1 cellular context compared by ENCODE assay signal in the genomic region with DNA sequence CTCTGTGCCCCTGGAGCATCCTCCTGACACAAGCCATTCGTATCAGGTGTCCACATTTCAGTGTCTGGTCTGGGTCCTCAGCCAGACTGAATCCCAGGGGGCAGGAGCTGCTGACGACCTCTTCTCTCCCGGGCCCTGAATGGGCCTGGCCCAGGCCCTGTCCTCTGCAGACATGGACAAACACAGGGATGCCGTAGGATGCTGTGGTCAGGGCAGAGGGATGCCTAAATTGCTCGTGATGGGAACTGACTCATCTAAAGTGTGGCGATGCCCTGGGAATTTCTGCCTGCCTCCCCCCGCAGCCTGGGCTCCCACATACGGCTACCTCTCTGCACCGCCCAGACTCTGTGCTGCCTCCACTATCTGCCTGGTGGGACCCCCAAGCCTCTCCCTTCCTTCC.
TF ChIP-seq lines count a peak whose summit lies in the region.

No MANE protein-coding gene starts in this region.

TF ChIP-seq in GM12878, 131 proteins besides CTCF, POLR2A, EP300 and RAD21:
- no peak for TF ChIP-seq IKZF1 (conservative IDR thresholded peaks at IDR 0.05)
- TF ChIP-seq SMAD1 (IDR thresholded peaks at IDR 0.05; ENCODE audit: low read depth, partially characterized antibody), result no peak
- TF ChIP-seq ASH2L (IDR thresholded peaks at IDR 0.05; ENCODE audit: borderline replicate concordance, low read depth), result no peak
- TF ChIP-seq, protein P1, sequence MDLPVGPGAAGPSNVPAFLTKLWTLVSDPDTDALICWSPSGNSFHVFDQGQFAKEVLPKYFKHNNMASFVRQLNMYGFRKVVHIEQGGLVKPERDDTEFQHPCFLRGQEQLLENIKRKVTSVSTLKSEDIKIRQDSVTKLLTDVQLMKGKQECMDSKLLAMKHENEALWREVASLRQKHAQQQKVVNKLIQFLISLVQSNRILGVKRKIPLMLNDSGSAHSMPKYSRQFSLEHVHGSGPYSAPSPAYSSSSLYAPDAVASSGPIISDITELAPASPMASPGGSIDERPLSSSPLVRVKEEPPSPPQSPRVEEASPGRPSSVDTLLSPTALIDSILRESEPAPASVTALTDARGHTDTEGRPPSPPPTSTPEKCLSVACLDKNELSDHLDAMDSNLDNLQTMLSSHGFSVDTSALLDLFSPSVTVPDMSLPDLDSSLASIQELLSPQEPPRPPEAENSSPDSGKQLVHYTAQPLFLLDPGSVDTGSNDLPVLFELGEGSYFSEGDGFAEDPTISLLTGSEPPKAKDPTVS (IDR thresholded peaks at IDR 0.05; ENCODE audit: low read depth, low read length), result no peak
- no peak for TF ChIP-seq PAX5 (IDR thresholded peaks at IDR 0.05; ENCODE audit: borderline replicate concordance, low read depth, low read length)
- TF ChIP-seq ATF7 (IDR thresholded peaks at IDR 0.05; ENCODE audit: low read depth), result no peak
- TF ChIP-seq, protein P2, sequence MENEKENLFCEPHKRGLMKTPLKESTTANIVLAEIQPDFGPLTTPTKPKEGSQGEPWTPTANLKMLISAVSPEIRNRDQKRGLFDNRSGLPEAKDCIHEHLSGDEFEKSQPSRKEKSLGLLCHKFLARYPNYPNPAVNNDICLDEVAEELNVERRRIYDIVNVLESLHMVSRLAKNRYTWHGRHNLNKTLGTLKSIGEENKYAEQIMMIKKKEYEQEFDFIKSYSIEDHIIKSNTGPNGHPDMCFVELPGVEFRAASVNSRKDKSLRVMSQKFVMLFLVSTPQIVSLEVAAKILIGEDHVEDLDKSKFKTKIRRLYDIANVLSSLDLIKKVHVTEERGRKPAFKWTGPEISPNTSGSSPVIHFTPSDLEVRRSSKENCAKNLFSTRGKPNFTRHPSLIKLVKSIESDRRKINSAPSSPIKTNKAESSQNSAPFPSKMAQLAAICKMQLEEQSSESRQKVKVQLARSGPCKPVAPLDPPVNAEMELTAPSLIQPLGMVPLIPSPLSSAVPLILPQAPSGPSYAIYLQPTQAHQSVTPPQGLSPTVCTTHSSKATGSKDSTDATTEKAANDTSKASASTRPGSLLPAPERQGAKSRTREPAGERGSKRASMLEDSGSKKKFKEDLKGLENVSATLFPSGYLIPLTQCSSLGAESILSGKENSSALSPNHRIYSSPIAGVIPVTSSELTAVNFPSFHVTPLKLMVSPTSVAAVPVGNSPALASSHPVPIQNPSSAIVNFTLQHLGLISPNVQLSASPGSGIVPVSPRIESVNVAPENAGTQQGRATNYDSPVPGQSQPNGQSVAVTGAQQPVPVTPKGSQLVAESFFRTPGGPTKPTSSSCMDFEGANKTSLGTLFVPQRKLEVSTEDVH (IDR thresholded peaks at IDR 0.05; ENCODE audit: low read depth, partially characterized antibody), result no peak
- no peak for TF ChIP-seq HDAC6 (IDR thresholded peaks at IDR 0.05; ENCODE audit: unreplicated experiment)
- no peak for TF ChIP-seq SIX5 (IDR thresholded peaks at IDR 0.05; ENCODE audit: low read depth, low read length, severe bottlenecking)
- no peak for TF ChIP-seq CBFB (IDR thresholded peaks at IDR 0.05; ENCODE audit: low read depth)
- TF ChIP-seq MEF2A (IDR thresholded peaks at IDR 0.05; ENCODE audit: insufficient read depth, low read depth, low read length), result no peak
- TF ChIP-seq, protein P3, sequence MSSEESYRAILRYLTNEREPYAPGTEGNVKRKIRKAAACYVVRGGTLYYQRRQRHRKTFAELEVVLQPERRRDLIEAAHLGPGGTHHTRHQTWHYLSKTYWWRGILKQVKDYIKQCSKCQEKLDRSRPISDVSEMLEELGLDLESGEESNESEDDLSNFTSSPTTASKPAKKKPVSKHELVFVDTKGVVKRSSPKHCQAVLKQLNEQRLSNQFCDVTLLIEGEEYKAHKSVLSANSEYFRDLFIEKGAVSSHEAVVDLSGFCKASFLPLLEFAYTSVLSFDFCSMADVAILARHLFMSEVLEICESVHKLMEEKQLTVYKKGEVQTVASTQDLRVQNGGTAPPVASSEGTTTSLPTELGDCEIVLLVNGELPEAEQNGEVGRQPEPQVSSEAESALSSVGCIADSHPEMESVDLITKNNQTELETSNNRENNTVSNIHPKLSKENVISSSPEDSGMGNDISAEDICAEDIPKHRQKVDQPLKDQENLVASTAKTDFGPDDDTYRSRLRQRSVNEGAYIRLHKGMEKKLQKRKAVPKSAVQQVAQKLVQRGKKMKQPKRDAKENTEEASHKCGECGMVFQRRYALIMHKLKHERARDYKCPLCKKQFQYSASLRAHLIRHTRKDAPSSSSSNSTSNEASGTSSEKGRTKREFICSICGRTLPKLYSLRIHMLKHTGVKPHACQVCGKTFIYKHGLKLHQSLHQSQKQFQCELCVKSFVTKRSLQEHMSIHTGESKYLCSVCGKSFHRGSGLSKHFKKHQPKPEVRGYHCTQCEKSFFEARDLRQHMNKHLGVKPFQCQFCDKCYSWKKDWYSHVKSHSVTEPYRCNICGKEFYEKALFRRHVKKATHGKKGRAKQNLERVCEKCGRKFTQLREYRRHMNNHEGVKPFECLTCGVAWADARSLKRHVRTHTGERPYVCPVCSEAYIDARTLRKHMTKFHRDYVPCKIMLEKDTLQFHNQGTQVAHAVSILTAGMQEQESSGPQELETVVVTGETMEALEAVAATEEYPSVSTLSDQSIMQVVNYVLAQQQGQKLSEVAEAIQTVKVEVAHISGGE (CRISPR knock-in tag; IDR thresholded peaks at IDR 0.05), result no peak
- no peak for TF ChIP-seq NBN (IDR thresholded peaks at IDR 0.05)
- no peak for TF ChIP-seq SREBF2 (IDR thresholded peaks at IDR 0.05; ENCODE audit: low read length)
- TF ChIP-seq TBL1XR1 (IDR thresholded peaks at IDR 0.05; ENCODE audit: low read depth, low read length), result no peak
- TF ChIP-seq CUX1 (IDR thresholded peaks at IDR 0.05; ENCODE audit: insufficient replicate concordance, low read depth, low read length), result no peak
- TF ChIP-seq SUZ12 (IDR thresholded peaks at IDR 0.05; ENCODE audit: unreplicated experiment), result no peak
TF ChIP-seq in GM12878: peak in this region for 0.
